Comparison of ENCODE assay signal across 18 cellular contexts in genomic region chr1:66070491-66070890, GRCh38.
"Had no signal": no experiment of that assay in that cellular context is flagged by ENCODE, and none has a peak within 500 bp of the region (broad histone marks: within the 10 kb centered on the region; RNA-seq: fewer than 3 reads in every experiment).

No MANE protein-coding gene starts in this region.

- H3K9me3 ChIP-seq: ascending aorta, body of pancreas had no signal

- H3K27ac ChIP-seq: ascending aorta, body of pancreas, SK-N-MC had no signal

- H3K4me1 ChIP-seq: ascending aorta, body of pancreas had no signal

- H3K4me3 ChIP-seq: ascending aorta, body of pancreas, SK-N-MC had no signal

- H3K36me3 ChIP-seq: ascending aorta had no signal

- DNase-seq: activated CD4-positive, alpha-beta T cell treated with anti-CD3 and anti-CD28 coated beads for 48 hours; activated CD4-positive, alpha-beta T cell treated with anti-CD3 and anti-CD28 coated beads, Interleukin-2, amount 50 U/mL, for 4 hours; activated CD4-positive, CD25-positive, alpha-beta regulatory T cell treated with anti-CD3 and anti-CD28 coated beads, Interleukin-2, amount 50 U/mL, for 72 hours; activated CD8-positive, alpha-beta memory T cell treated with anti-CD3 and anti-CD28 coated beads, Interleukin-2, amount 50 U/mL, for 48 hours; activated CD8-positive, alpha-beta T cell treated with anti-CD3 and anti-CD28 coated beads, Interleukin-2, amount 10 ng/mL, durations not matched to agents 7 days and 5 days; activated naive CD8-positive, alpha-beta T cell treated with anti-CD3 and anti-CD28 coated beads, Interleukin-2, amount 50 U/mL, for 24 hours; activated T-cell treated with anti-CD3 and anti-CD28 coated beads, Interleukin-2, amount 50 U/mL, for 1 hour; amniotic stem cell; body of pancreas; KG1; NCI-H1092; NCI-H1930; NCI-H446; NCI-H524; NCI-H82; RPMI8226 had no signal
